ENCODE assay signal across 35 cellular contexts in the genomic region with DNA sequence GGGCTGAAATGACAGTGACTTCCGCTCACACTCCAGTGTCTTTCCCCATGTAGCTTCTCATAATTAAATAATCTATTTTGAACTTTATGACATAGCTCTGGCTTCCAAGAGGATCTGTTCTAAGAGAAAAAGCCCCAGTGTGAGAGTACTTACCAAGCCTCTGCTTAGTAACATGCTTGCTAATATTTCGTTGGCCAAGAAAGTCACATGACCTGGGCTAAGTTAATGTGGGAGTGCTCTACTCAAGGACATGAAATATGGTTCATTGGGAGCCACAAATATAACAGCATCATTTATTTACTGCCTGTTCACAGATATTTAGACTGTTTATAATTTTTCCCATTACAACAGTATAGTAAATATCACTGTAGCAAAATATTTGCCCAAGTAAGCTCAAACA. TPM values are rescaled to one million over a fixed set of nuclear protein-coding genes. Genes with fewer than 3 reads are reported as not detected.
"Had no signal": no experiment of that assay in that cellular context is flagged by ENCODE, and none has a peak within 500 bp of the region (broad histone marks: within the 10 kb centered on the region; RNA-seq: fewer than 3 reads in every experiment).

No MANE protein-coding gene starts in this region.

- H3K36me3 Mint-ChIP-seq: brain had no signal

- H3K27me3 Mint-ChIP-seq: brain had no signal

- H3K27me3 ChIP-seq: adrenal gland had no signal

- DNase-seq: activated CD4-positive, alpha-beta T cell treated with anti-CD3 and anti-CD28 coated beads for 36 hours; activated CD4-positive, alpha-beta T cell treated with anti-CD3 and anti-CD28 coated beads, Interleukin-2, amount 10 ng/mL, durations not matched to agents 7 days and 5 days; activated CD4-positive, alpha-beta T cell treated with anti-CD3 and anti-CD28 coated beads, Interleukin-2, amount 50 U/mL, for 48 hours; activated CD8-positive, alpha-beta memory T cell treated with anti-CD3 and anti-CD28 coated beads, Interleukin-2, amount 50 U/mL, for 4 hours; activated gamma-delta T cell treated with Interleukin-2 at 50 U/mL for 16 hours; activated naive CD4-positive, alpha-beta T cell treated with anti-CD3 and anti-CD28 coated beads for 36 hours; activated T-cell treated with anti-CD3 and anti-CD28 coated beads for 4 hours; activated T-cell treated with anti-CD3 and anti-CD28 coated beads, Interleukin-2, amount 50 U/mL, for 72 hours; adrenal gland; anterior cingulate cortex; central memory CD4-positive, alpha-beta T cell; KG1; MM.1S; NCI-H1092; NCI-H1436 treated with DMSO at 0.1 percent for 48 hours; NCI-H1694 treated with DMSO at 0.1 percent for 48 hours; NCI-H2029; NCI-H345; NCI-H524 treated with DMSO at 0.1 percent for 48 hours; PC-9; T1000 had no signal

- H3K4me1 Mint-ChIP-seq: activated CD4-positive, alpha-beta T cell treated with anti-CD3 and anti-CD28 coated beads for 36 hours; activated CD4-positive, alpha-beta T cell treated with anti-CD3 and anti-CD28 coated beads, Interleukin-2, amount 10 ng/mL, durations not matched to agents 7 days and 5 days; brain had no signal

- H3K27ac Mint-ChIP-seq: activated CD4-positive, alpha-beta T cell treated with anti-CD3 and anti-CD28 coated beads for 36 hours; activated CD4-positive, alpha-beta T cell treated with anti-CD3 and anti-CD28 coated beads, Interleukin-2, amount 10 ng/mL, durations not matched to agents 7 days and 5 days; activated naive CD4-positive, alpha-beta T cell treated with anti-CD3 and anti-CD28 coated beads for 36 hours; activated naive CD4-positive, alpha-beta T cell treated with anti-CD3 and anti-CD28 coated beads, Interleukin-2, amount 50 U/mL, for 72 hours; activated T-cell treated with anti-CD3 and anti-CD28 coated beads, Interleukin-2, amount 50 U/mL, for 72 hours; activated T-helper 2 cell treated with anti-CD3 and anti-CD28 coated beads, Interferon-gamma antibody, Interleukin-2, Interleukin-4, amounts not matched to agents 10 μg/mL and 5 μg/mL and 100 μg/mL, durations not matched to agents 14 hours and 24 hours and 36 hours; brain had no signal

- H3K27ac ChIP-seq: adrenal gland, PC-9, RWPE1, SK-N-MC had no signal

- H2AFZ ChIP-seq: PC-9 had no signal

- H3K4me3 Mint-ChIP-seq: activated CD4-positive, alpha-beta T cell treated with anti-CD3 and anti-CD28 coated beads for 36 hours; activated CD4-positive, alpha-beta T cell treated with anti-CD3 and anti-CD28 coated beads, Interleukin-2, amount 10 ng/mL, durations not matched to agents 7 days and 5 days; activated naive CD4-positive, alpha-beta T cell treated with anti-CD3 and anti-CD28 coated beads for 36 hours; activated T-cell treated with anti-CD3 and anti-CD28 coated beads, Interleukin-2, amount 50 U/mL, for 72 hours; brain had no signal

- ATAC-seq: activated CD4-positive, alpha-beta T cell treated with anti-CD3 and anti-CD28 coated beads for 36 hours; activated CD4-positive, CD25-positive, alpha-beta regulatory T cell treated with anti-CD3 and anti-CD28 coated beads, Interleukin-2, amount 50 U/mL, for 24 hours; activated naive CD4-positive, alpha-beta T cell treated with anti-CD3 and anti-CD28 coated beads, Interleukin-2, amount 50 U/mL, for 72 hours; activated T-cell treated with anti-CD3 and anti-CD28 coated beads, Interleukin-2, amount 50 U/mL, for 72 hours; Right ventricle myocardium inferior had no signal

- H3K36me3 ChIP-seq: adrenal gland had no signal

- H3K4me3 ChIP-seq: adrenal gland, PC-9, SK-N-MC had no signal

- FAIRE-seq: bronchial epithelial cell, colon, RCC 7860 had no signal

- H3K9me3 ChIP-seq: adrenal gland had no signal

- H3K4me2 ChIP-seq: PC-9 had no signal

- H3K9me3 Mint-ChIP-seq: activated CD4-positive, alpha-beta T cell treated with anti-CD3 and anti-CD28 coated beads, Interleukin-2, amount 10 ng/mL, durations not matched to agents 7 days and 5 days; activated T-helper 2 cell treated with anti-CD3 and anti-CD28 coated beads, Interferon-gamma antibody, Interleukin-2, Interleukin-4, amounts not matched to agents 10 μg/mL and 5 μg/mL and 100 μg/mL, durations not matched to agents 14 hours and 24 hours and 36 hours had no signal

- H3K4me1 ChIP-seq: adrenal gland had no signal

RNA-seq across cellular contexts. Expression of a gene that starts 42.5 kb away (rescaled TPM):
- total RNA-seq: activated CD4-positive, alpha-beta T cell treated with anti-CD3 and anti-CD28 coated beads for 36 hours; activated CD4-positive, alpha-beta T cell treated with anti-CD3 and anti-CD28 coated beads, Interleukin-2, amount 10 ng/mL, durations not matched to agents 7 days and 5 days; activated naive CD4-positive, alpha-beta T cell treated with anti-CD3 and anti-CD28 coated beads for 36 hours; activated T-cell treated with anti-CD3 and anti-CD28 coated beads, Interleukin-2, amount 50 U/mL, for 72 hours; bronchial epithelial cell; LHCN-M2; NCI-H460; OCI-LY7; PC-9; Right ventricle myocardium inferior; T-helper 1 cell treated with Interleukin-12 subunit alpha and Interleukin-12 subunit beta and Interleukin-4 antibody, amounts not matched to agents 30 ng/mL and 1 ng/mL, for 36 hours had no signal
